Comparison of ENCODE assay signal across 22 cellular contexts in the genomic region with DNA sequence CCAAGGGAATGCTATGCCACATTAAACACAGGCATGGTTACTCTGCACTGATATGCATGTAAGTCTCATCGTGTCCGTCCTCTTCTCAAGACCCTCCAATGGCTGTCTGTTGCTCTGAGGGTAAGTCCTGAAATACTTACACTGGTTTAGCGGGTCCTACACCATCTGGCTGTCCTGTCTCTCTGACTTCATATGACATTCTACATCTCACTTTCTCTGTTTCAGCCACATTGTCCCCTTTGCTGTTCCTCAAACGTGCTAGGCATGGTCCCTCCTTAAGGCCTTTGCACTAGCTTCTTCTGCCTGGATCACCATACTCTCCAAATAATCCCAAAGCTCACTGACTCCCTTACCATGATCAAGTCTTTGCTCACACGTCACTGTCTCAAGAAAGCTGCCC.
"Had no signal": no experiment of that assay in that cellular context is flagged by ENCODE, and none has a peak within 500 bp of the region (broad histone marks: within the 10 kb centered on the region; RNA-seq: fewer than 3 reads in every experiment).

No MANE protein-coding gene starts in this region.

- H3K27ac ChIP-seq: brain microvascular endothelial cell, PC-9 had no signal

- H3K36me3 ChIP-seq: brain microvascular endothelial cell had no signal

- H3K27me3 ChIP-seq: brain microvascular endothelial cell had no signal

- H3K4me2 ChIP-seq: PC-9 had no signal

- DNase-seq: activated CD4-positive, alpha-beta T cell treated with anti-CD3 and anti-CD28 coated beads for 48 hours; activated CD4-positive, alpha-beta T cell treated with anti-CD3 and anti-CD28 coated beads, Interleukin-2, amount 50 U/mL, for 4 hours; activated CD4-positive, CD25-positive, alpha-beta regulatory T cell treated with anti-CD3 and anti-CD28 coated beads, Interleukin-2, amount 50 U/mL, for 72 hours; activated CD8-positive, alpha-beta memory T cell treated with anti-CD3 and anti-CD28 coated beads, Interleukin-2, amount 10 ng/mL, durations not matched to agents 7 days and 5 days; activated gamma-delta T cell; activated naive CD4-positive, alpha-beta T cell treated with anti-CD3 and anti-CD28 coated beads for 36 hours; activated T-cell treated with anti-CD3 and anti-CD28 coated beads, Interleukin-2, amount 50 U/mL, for 24 hours; amygdala; brain microvascular endothelial cell; caudate nucleus; KBM-7; NCI-H1092 treated with DMSO at 0.1 percent for 48 hours; NCI-H1436; NCI-H1694 treated with DMSO at 0.1 percent for 48 hours; NCI-H2029 treated with DMSO at 0.1 percent for 48 hours; NCI-H510A treated with DMSO at 0.1 percent for 48 hours; PC-9; SIG-M5; T-helper 17 cell; T-helper 9 cell had no signal

- H3K27ac Mint-ChIP-seq: activated CD8-positive, alpha-beta memory T cell treated with anti-CD3 and anti-CD28 coated beads, Interleukin-2, amount 10 ng/mL, durations not matched to agents 7 days and 5 days; activated naive CD4-positive, alpha-beta T cell treated with anti-CD3 and anti-CD28 coated beads for 36 hours; activated naive CD8-positive, alpha-beta T cell; activated T-cell treated with anti-CD3 and anti-CD28 coated beads, Interleukin-2, amount 50 U/mL, for 24 hours; T-helper 17 cell; WTC11 had no signal

- H3K9me3 Mint-ChIP-seq: activated naive CD4-positive, alpha-beta T cell treated with anti-CD3 and anti-CD28 coated beads for 36 hours; activated T-cell treated with anti-CD3 and anti-CD28 coated beads, Interleukin-2, amount 50 U/mL, for 24 hours; WTC11 had no signal

- ATAC-seq: activated CD8-positive, alpha-beta memory T cell treated with anti-CD3 and anti-CD28 coated beads, Interleukin-2, amount 10 ng/mL, durations not matched to agents 7 days and 5 days; T-helper 17 cell; WTC11 had no signal

- H2AFZ ChIP-seq: PC-9 had no signal

- H3K36me3 Mint-ChIP-seq: activated CD8-positive, alpha-beta memory T cell treated with anti-CD3 and anti-CD28 coated beads, Interleukin-2, amount 10 ng/mL, durations not matched to agents 7 days and 5 days; activated naive CD8-positive, alpha-beta T cell; WTC11 had no signal

- H3K4me3 Mint-ChIP-seq: activated CD8-positive, alpha-beta memory T cell treated with anti-CD3 and anti-CD28 coated beads, Interleukin-2, amount 10 ng/mL, durations not matched to agents 7 days and 5 days; activated naive CD4-positive, alpha-beta T cell treated with anti-CD3 and anti-CD28 coated beads for 36 hours; activated naive CD8-positive, alpha-beta T cell; activated T-cell treated with anti-CD3 and anti-CD28 coated beads, Interleukin-2, amount 50 U/mL, for 24 hours; T-helper 17 cell; WTC11 had no signal

- H3K4me3 ChIP-seq: PC-9 had no signal
